Comparison of ENCODE assay signal across 1 cellular context in the genomic region with DNA sequence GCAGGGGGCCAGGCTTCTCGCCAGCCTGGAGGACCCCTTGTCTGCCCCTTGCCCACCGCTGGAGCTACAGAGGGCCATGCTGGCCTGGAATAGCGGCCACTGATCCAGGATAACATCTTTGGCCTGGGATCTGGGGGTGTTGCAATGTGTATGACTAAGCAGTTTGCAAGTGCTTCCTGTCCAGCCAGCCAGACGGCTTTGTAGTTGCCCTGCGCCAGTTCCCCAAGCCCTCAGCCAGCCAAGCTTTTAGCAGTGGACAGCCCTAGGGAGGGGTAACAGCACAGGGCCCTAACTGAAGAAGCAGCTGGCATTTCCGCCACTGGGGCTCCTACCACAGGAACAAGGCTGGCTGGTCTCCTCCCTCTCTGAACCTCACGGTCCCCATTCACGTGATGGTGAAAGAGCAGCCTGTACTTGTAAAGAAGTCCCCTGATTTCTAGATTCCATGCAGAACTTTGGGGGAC.
TF ChIP-seq lines count a peak whose summit lies in the region.

No MANE protein-coding gene starts in this region.

TF ChIP-seq in IMR-90, 13 proteins besides CTCF, POLR2A, EP300 and RAD21 (continued from another document):
- TF ChIP-seq MAFK (IDR thresholded peaks at IDR 0.05; ENCODE audit: low read depth, low read length) (peak; percentile 72), MXI1 (IDR thresholded peaks at IDR 0.05; ENCODE audit: borderline replicate concordance, low read depth, low read length) (0 out of 2 replicates have a peak, but pooled peaks have one; percentile 39), USF2 (IDR thresholded peaks at IDR 0.05; ENCODE audit: low read depth, low read length) (peak; percentile 18; the same call in 1 of the 2 replicates), ELK1 (IDR thresholded peaks at IDR 0.05; ENCODE audit: borderline replicate concordance, low read depth, low read length) (no peak), RCOR1 (IDR thresholded peaks at IDR 0.05; ENCODE audit: insufficient replicate concordance, low read length) (no peak), SMC3 (IDR thresholded peaks at IDR 0.05; ENCODE audit: low read depth, low read length) (peak; percentile 39), MAZ (IDR thresholded peaks at IDR 0.05; ENCODE audit: borderline replicate concordance, low read depth, low read length) (peak; percentile 61; the same call in 1 of the 2 replicates), RFX5 (IDR thresholded peaks at IDR 0.05; ENCODE audit: low read depth, low read length) (no peak), CEBPB (IDR thresholded peaks at IDR 0.05; ENCODE audit: low read depth, low read length) (peak; percentile 99), NFE2L2 (IDR thresholded peaks at IDR 0.05; ENCODE audit: low read depth, low read length) (peak; percentile 96), BHLHE40 (IDR thresholded peaks at IDR 0.05; ENCODE audit: low read depth, low read length) (0 out of 2 replicates have a peak, but pooled peaks have one; percentile 34)
TF ChIP-seq in IMR-90: peak in this region for 9.
